In the genomic region with DNA sequence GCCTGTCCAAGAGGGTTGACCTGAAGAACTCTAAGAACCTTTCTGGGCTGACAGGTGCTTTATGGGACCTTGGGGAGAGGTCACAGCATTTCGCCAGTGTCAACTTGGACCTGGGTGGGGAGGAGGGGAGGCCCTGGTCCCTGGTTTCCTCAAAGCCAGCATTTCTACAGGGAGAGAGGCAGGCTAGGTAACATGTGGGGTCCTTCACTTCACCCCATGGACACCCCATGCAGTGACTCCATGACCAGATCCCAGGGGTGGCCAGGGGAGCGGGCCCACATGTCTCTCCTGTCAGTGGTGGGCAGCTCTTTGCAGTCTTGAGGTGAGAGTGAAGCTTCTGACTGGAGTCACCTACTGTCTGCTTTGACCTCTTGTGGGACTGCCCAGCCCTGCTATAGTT, we compare ENCODE assay signal across 1 cellular context.
TF ChIP-seq lines count a peak whose summit lies in the region.

No MANE protein-coding gene starts in this region.

TF ChIP-seq in H1, 55 proteins besides CTCF, POLR2A, EP300 and RAD21:
- no peak for TF ChIP-seq TAF7 (optimal IDR thresholded peaks at IDR 0.05; ENCODE audit: borderline replicate concordance, low read depth, low read length)
- TF ChIP-seq CHD2 (IDR thresholded peaks at IDR 0.05; ENCODE audit: low read length): no peak
- no peak for TF ChIP-seq SRF (IDR thresholded peaks at IDR 0.05; ENCODE audit: low read depth, low read length)
- TF ChIP-seq FOSL1 (IDR thresholded peaks at IDR 0.05; ENCODE audit: insufficient read depth, low read depth, low read length): no peak
- no peak for TF ChIP-seq CHD1 (IDR thresholded peaks at IDR 0.05; ENCODE audit: low read depth, low read length)
- TF ChIP-seq SP1 (IDR thresholded peaks at IDR 0.05; ENCODE audit: low read depth, low read length): no peak
- TF ChIP-seq, protein P1, sequence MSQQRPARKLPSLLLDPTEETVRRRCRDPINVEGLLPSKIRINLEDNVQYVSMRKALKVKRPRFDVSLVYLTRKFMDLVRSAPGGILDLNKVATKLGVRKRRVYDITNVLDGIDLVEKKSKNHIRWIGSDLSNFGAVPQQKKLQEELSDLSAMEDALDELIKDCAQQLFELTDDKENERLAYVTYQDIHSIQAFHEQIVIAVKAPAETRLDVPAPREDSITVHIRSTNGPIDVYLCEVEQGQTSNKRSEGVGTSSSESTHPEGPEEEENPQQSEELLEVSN (IDR thresholded peaks at IDR 0.05): no peak
- no peak for TF ChIP-seq KDM4A (IDR thresholded peaks at IDR 0.05; ENCODE audit: low read depth, low read length, severe bottlenecking)
- no peak for TF ChIP-seq CBX5 (IDR thresholded peaks at IDR 0.05; ENCODE audit: low read depth, low read length)
- TF ChIP-seq JUND (IDR thresholded peaks at IDR 0.05; ENCODE audit: low read length): no peak
- TF ChIP-seq HDAC6 (IDR thresholded peaks at IDR 0.05; ENCODE audit: low read depth, low read length): no peak
